9 cellular contexts compared by ENCODE assay signal in genomic region chr2:120596990-120597594, GRCh38.
A peak's percentile ranks its signal among the peaks of the same experiment; 100 is the strongest.
DNase-seq lines count a peak whose midpoint lies in the region; ATAC-seq and TF ChIP-seq lines count a peak whose summit lies in the region.
"Had no signal": no experiment of that assay in that cellular context is flagged by ENCODE, and none has a peak within 500 bp of the region (broad histone marks: within the 10 kb centered on the region; RNA-seq: fewer than 3 reads in every experiment).

No MANE protein-coding gene starts in this region.

- peak; percentile 11 for TF ChIP-seq POLR2A in NB4 (IDR thresholded peaks at IDR 0.05; ENCODE audit: extremely low read depth, insufficient read length)
- TF ChIP-seq POLR2A in thyroid gland (IDR thresholded peaks at IDR 0.05) = no peak

- POLR2A ChIA-PET in naive thymus-derived CD8-positive, alpha-beta T cell (lab: Charles Lee) = no interaction called here

- H3K4me3 ChIP-seq in NB4 (ENCODE audit: low read depth, low read length) (peak overlapping the region; percentile 53), dorsolateral prefrontal cortex (peak overlapping the region in 4 of 59 donors; percentile 11 to 32 (median 23)), thyroid gland (replicated peaks in 1 of 3) (no peak overlapping the region)

- no peaks in the 10 kb centered on the region for H3K36me3 ChIP-seq in thyroid gland

- no peaks in the 10 kb centered on the region for H3K9me3 Mint-ChIP-seq in naive thymus-derived CD8-positive, alpha-beta T cell
- H3K9me3 Mint-ChIP-seq: stimulated activated naive CD8-positive, alpha-beta T cell treated with anti-CD3 and anti-CD28 coated beads, Interleukin-15, Interleukin-2, amounts not matched to agents 100 ng/mL and 50 ng/mL, for 24 hours had no signal

- no peak overlapping the region for H3K4me3 Mint-ChIP-seq in naive thymus-derived CD8-positive, alpha-beta T cell
- H3K4me3 Mint-ChIP-seq: stimulated activated naive CD8-positive, alpha-beta T cell treated with anti-CD3 and anti-CD28 coated beads, Interleukin-15, Interleukin-2, amounts not matched to agents 100 ng/mL and 50 ng/mL, for 24 hours had no signal

- WGBS in thyroid gland, 2 donors = 75 to 76% methylated on average over 12 of the region's 12 CpGs

- intact Hi-C loops in dorsolateral prefrontal cortex (cut with DNase I) (loop anchor here in 1 of 2 donors (2.0 to 10.0 kb wide), 3 partner anchors 66 to 488 kb away; no protein-coding TSS in a partner anchor), thyroid gland (cut with DNase I) (no loop called here)

- H3K27me3 ChIP-seq in dorsolateral prefrontal cortex (no peaks in the 10 kb centered on the region), thyroid gland (no peaks in the 10 kb centered on the region)

- ATAC-seq in naive thymus-derived CD8-positive, alpha-beta T cell = no peak
- ATAC-seq in GM18858 (IDR thresholded peaks at IDR 0.05; ENCODE audit: unreplicated experiment) = no peak
- ATAC-seq in HG03280 (IDR thresholded peaks at IDR 0.05; ENCODE audit: unreplicated experiment) = no peak

- no peak for TF ChIP-seq CTCF in NB4 (IDR thresholded peaks at IDR 0.05; ENCODE audit: low read depth, low read length)
- peak in 1 of 56 donors; percentile 18 for TF ChIP-seq CTCF in dorsolateral prefrontal cortex (IDR thresholded peaks at IDR 0.05 in 54 of 56, conservative IDR thresholded peaks at IDR 0.05 in 2 of 56; ENCODE audit: low read depth in 1 of 56, partially characterized antibody in 56 of 56)
- TF ChIP-seq CTCF in thyroid gland (IDR thresholded peaks at IDR 0.05) = no peak

- no peaks in the 10 kb centered on the region for H3K4me1 Mint-ChIP-seq in naive thymus-derived CD8-positive, alpha-beta T cell

- no peaks in the 10 kb centered on the region for H3K9me3 ChIP-seq in thyroid gland

- peaks cover 0 to 13% (median 6%) of the 10 kb centered on the region in 5 donors for H3K27me3 Mint-ChIP-seq in naive thymus-derived CD8-positive, alpha-beta T cell
- H3K27me3 Mint-ChIP-seq: stimulated activated naive CD8-positive, alpha-beta T cell treated with anti-CD3 and anti-CD28 coated beads, Interleukin-15, Interleukin-2, amounts not matched to agents 100 ng/mL and 50 ng/mL, for 24 hours had no signal

- H3K4me1 ChIP-seq in thyroid gland = peaks cover 0 to 11% of the 10 kb centered on the region in 2 donors

- H3K27ac ChIP-seq in dorsolateral prefrontal cortex (peak overlapping the region in 49 of 59 donors; percentile 4 to 88 (median 69)), thyroid gland (peak overlapping the region in 1 of 3 donors; percentile 66)

- no peaks in the 10 kb centered on the region for H3K36me3 Mint-ChIP-seq in naive thymus-derived CD8-positive, alpha-beta T cell

- no peak overlapping the region for H3K27ac Mint-ChIP-seq in naive thymus-derived CD8-positive, alpha-beta T cell
- H3K27ac Mint-ChIP-seq: stimulated activated naive CD8-positive, alpha-beta T cell treated with anti-CD3 and anti-CD28 coated beads, Interleukin-15, Interleukin-2, amounts not matched to agents 100 ng/mL and 50 ng/mL, for 24 hours had no signal

- peak; percentile 96 for DNase-seq in NB4 (ENCODE audit: low read depth)
- peak in 2 of 10 donors; percentile 30 to 48 for DNase-seq in dorsolateral prefrontal cortex
- DNase-seq in lung microvascular endothelial cell (ENCODE audit: low read depth in 2 of 2) = peak; percentile 30 to 96
- peak; percentile 21 to 22 for DNase-seq in thyroid gland
- no peak for DNase-seq in naive thymus-derived CD8-positive, alpha-beta T cell
- no peak for DNase-seq in NCI-H187 treated with DMSO at 0.1 percent for 48 hours (lab: John Stamatoyannopoulos, UW)

Comparison
In these comparisons a context has a peak if more than half of its experiments do, and no peak if none do; other contexts are left out.
1. DNase-seq: peak in NB4 (single experiment), lung microvascular endothelial cell (2 of 2) and thyroid gland (2 of 2); none in naive thymus-derived CD8-positive, alpha-beta T cell (0 of 10) and NCI-H187 treated with DMSO at 0.1 percent for 48 hours (single experiment).